In genomic region chr2:43464546-43464945, GRCh38 we compare ENCODE assay signal across 12 cellular contexts.
A peak's percentile ranks its signal among the peaks of the same experiment; 100 is the strongest.
DNase-seq lines count a peak whose midpoint lies in the region; ATAC-seq and TF ChIP-seq lines count a peak whose summit lies in the region.
"Had no signal": no experiment of that assay in that cellular context is flagged by ENCODE, and none has a peak within 500 bp of the region (broad histone marks: within the 10 kb centered on the region; RNA-seq: fewer than 3 reads in every experiment).

No MANE protein-coding gene starts in this region.

- H3K4me3 ChIP-seq in choroid plexus epithelial cell (ENCODE audit: low read depth, low read length) (no peak overlapping the region), smooth muscle cell (no peak overlapping the region)
- H3K4me3 ChIP-seq: right lobe of liver had no signal

- peaks cover 20% of the 10 kb centered on the region for H3F3A ChIP-seq in smooth muscle cell (ENCODE audit: low read depth)

- H3K27me3 Mint-ChIP-seq in activated CD8-positive, alpha-beta T cell treated with anti-CD3 and anti-CD28 coated beads, Interleukin-2, amount 10 ng/mL, durations not matched to agents 7 days and 5 days (ENCODE audit: low read depth), result no peaks in the 10 kb centered on the region

- no peaks in the 10 kb centered on the region for H3K36me3 ChIP-seq in smooth muscle cell (ENCODE audit: low read depth)
- H3K36me3 ChIP-seq: right lobe of liver had no signal

- H2AFZ ChIP-seq in smooth muscle cell (ENCODE audit: low read depth), result no peak overlapping the region

- no peak for ATAC-seq in activated CD8-positive, alpha-beta T cell treated with anti-CD3 and anti-CD28 coated beads, Interleukin-2, amount 10 ng/mL, durations not matched to agents 7 days and 5 days
- ATAC-seq in HG02884 (IDR thresholded peaks at IDR 0.05; ENCODE audit: unreplicated experiment), result no peak
- ATAC-seq: foreskin keratinocyte, right lobe of liver had no signal

- H3K79me2 ChIP-seq in smooth muscle cell (ENCODE audit: low read depth), result no peaks in the 10 kb centered on the region

- no peak overlapping the region for H3K27ac Mint-ChIP-seq in activated CD8-positive, alpha-beta T cell treated with anti-CD3 and anti-CD28 coated beads, Interleukin-2, amount 10 ng/mL, durations not matched to agents 7 days and 5 days

- CTCF ChIA-PET in activated CD8-positive, alpha-beta T cell treated with anti-CD3 and anti-CD28 coated beads, Interleukin-2, amount 10 ng/mL, durations not matched to agents 7 days and 5 days (lab: Charles Lee), result no interaction called here

- peaks cover 14% of the 10 kb centered on the region for H3K4me1 Mint-ChIP-seq in activated CD8-positive, alpha-beta T cell treated with anti-CD3 and anti-CD28 coated beads, Interleukin-2, amount 10 ng/mL, durations not matched to agents 7 days and 5 days (ENCODE audit: low read depth)

- peaks cover 25% of the 10 kb centered on the region for H3K4me1 ChIP-seq in smooth muscle cell (ENCODE audit: low read depth)

- 30% methylated on average over 6 of the region's 6 CpGs for WGBS in smooth muscle cell (ENCODE audit: low lambda C conversion rate)

- H3K27ac ChIP-seq in smooth muscle cell (ENCODE audit: low read depth), result no peak overlapping the region
- H3K27ac ChIP-seq: foreskin keratinocyte, right lobe of liver had no signal

- POLR2A ChIA-PET in activated CD8-positive, alpha-beta T cell treated with anti-CD3 and anti-CD28 coated beads, Interleukin-2, amount 10 ng/mL, durations not matched to agents 7 days and 5 days (lab: Charles Lee), result no interaction called here

- no peak overlapping the region for H3K9ac ChIP-seq in smooth muscle cell (ENCODE audit: low read depth)

- TF ChIP-seq CTCF in choroid plexus epithelial cell (conservative IDR thresholded peaks at IDR 0.05; ENCODE audit: low read depth, low read length) (peak; percentile 6), smooth muscle cell (IDR thresholded peaks at IDR 0.05; ENCODE audit: borderline replicate concordance, insufficient read depth, poor library complexity, severe bottlenecking) (no peak)

- DNase-seq in EL (peak; percentile 25), choroid plexus epithelial cell (ENCODE audit: low read depth) (peak; percentile 80), iris pigment epithelial cell (ENCODE audit: low read depth) (peak; percentile 79), smooth muscle cell (lab: John Stamatoyannopoulos, UW; ENCODE audit: unreplicated experiment) (no peak), NCI-H748 treated with DMSO at 0.1 percent for 48 hours (lab: John Stamatoyannopoulos, UW) (no peak), hippocampal formation (lab: John Stamatoyannopoulos, UW) (no peak)
- DNase-seq in activated CD8-positive, alpha-beta T cell treated with anti-CD3 and anti-CD28 coated beads, Interleukin-2, amount 10 ng/mL, durations not matched to agents 7 days and 5 days, result no peak
- DNase-seq: activated CD8-positive, alpha-beta memory T cell treated with anti-CD3 and anti-CD28 coated beads, Interleukin-2, amount 50 U/mL, for 4 hours; foreskin keratinocyte; NCI-H2029 treated with DMSO at 0.1 percent for 48 hours; right lobe of liver had no signal

- no peak overlapping the region for H3K4me3 Mint-ChIP-seq in activated CD8-positive, alpha-beta T cell treated with anti-CD3 and anti-CD28 coated beads, Interleukin-2, amount 10 ng/mL, durations not matched to agents 7 days and 5 days

- no peaks in the 10 kb centered on the region for H3K9me3 ChIP-seq in smooth muscle cell (replicated peaks; ENCODE audit: low read depth)
- H3K9me3 ChIP-seq: right lobe of liver had no signal

- H3K4me2 ChIP-seq in smooth muscle cell, result peak overlapping the region; percentile 69

- no peaks in the 10 kb centered on the region for H3K27me3 ChIP-seq in smooth muscle cell (ENCODE audit: low read depth)
- H3K27me3 ChIP-seq: foreskin keratinocyte, right lobe of liver had no signal

- no peaks in the 10 kb centered on the region for H4K20me1 ChIP-seq in smooth muscle cell (ENCODE audit: low read depth)

- peaks cover 2% of the 10 kb centered on the region for H3K36me3 Mint-ChIP-seq in activated CD8-positive, alpha-beta T cell treated with anti-CD3 and anti-CD28 coated beads, Interleukin-2, amount 10 ng/mL, durations not matched to agents 7 days and 5 days (ENCODE audit: low read depth)

- no peaks in the 10 kb centered on the region for H3K9me3 Mint-ChIP-seq in activated CD8-positive, alpha-beta T cell treated with anti-CD3 and anti-CD28 coated beads, Interleukin-2, amount 10 ng/mL, durations not matched to agents 7 days and 5 days (ENCODE audit: insufficient read depth)

Comparison
In these comparisons a context has a peak if more than half of its experiments do, and no peak if none do; other contexts are left out.
1. DNase-seq: peak in EL (single experiment), choroid plexus epithelial cell (single experiment) and iris pigment epithelial cell (single experiment); none in smooth muscle cell (single experiment), activated CD8-positive, alpha-beta T cell treated with anti-CD3 and anti-CD28 coated beads, Interleukin-2, amount 10 ng/mL, durations not matched to agents 7 days and 5 days (single experiment), NCI-H748 treated with DMSO at 0.1 percent for 48 hours (single experiment) and hippocampal formation (0 of 2).